ENCODE assay signal across 17 cellular contexts in the genomic region with DNA sequence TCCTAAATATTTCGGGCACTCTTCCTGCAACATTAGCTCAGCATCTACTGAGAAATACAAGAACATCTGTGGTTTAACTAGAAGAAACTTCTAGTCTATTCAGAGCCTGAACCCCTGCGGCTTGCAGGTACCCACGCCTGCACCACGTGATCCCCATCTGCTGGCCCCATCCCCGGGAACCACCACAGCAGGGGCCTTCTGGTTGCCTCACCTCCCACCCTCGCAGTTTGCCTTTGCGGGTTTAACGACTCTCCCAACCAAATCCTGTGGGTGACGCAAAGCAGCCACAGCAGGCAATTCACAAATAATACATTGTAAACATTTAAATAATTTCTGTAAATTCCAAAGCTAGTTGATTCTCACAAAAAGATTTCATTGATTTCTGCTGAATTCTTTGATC.
DNase-seq lines count a peak whose midpoint lies in the region; ATAC-seq and TF ChIP-seq lines count a peak whose summit lies in the region.
"Had no signal": no experiment of that assay in that cellular context is flagged by ENCODE, and none has a peak within 500 bp of the region (broad histone marks: within the 10 kb centered on the region; RNA-seq: fewer than 3 reads in every experiment).

No MANE protein-coding gene starts in this region.

- 58 to 65% (median 58%) methylated on average over 9 of the region's 9 CpGs for WGBS in psoas muscle, 3 donors

- DNase-seq in GM06990 (ENCODE audit: extremely low read depth, insufficient read length) = peak; percentile 18
- peak in 1 of 2 experiments; percentile 50 for DNase-seq in HL-60 (ENCODE audit: low read depth in 1 of 2, low spot score in 1 of 2)
- peak; percentile 68 for DNase-seq in activated CD8-positive, alpha-beta T cell treated with anti-CD3 and anti-CD28 coated beads for 36 hours
- peak; percentile 37 for DNase-seq in natural killer cell
- no peak for DNase-seq in cardiac septum (ENCODE audit: low spot score)
- DNase-seq in DMS79 treated with DMSO at 0.1 percent for 48 hours (lab: John Stamatoyannopoulos, UW) = no peak
- no peak for DNase-seq in HPDE6-E6E7 (ENCODE audit: extremely low spot score)
- DNase-seq in psoas muscle = no peak
- DNase-seq: activated CD4-positive, CD25-positive, alpha-beta regulatory T cell treated with anti-CD3 and anti-CD28 coated beads, Interleukin-2, amount 50 U/mL, for 72 hours; heart right ventricle; left lung; NCI-H2029 treated with DMSO at 0.1 percent for 48 hours; OCI-M1; SW 1271 had no signal

- TF ChIP-seq CTCF in GM06990 (IDR thresholded peaks at IDR 0.05; ENCODE audit: insufficient read depth, low read length, poor library complexity, severe bottlenecking) (no peak), HL-60 (IDR thresholded peaks at IDR 0.05; ENCODE audit: insufficient read depth, low read length) (no peak), natural killer cell (IDR thresholded peaks at IDR 0.05) (no peak), psoas muscle (IDR thresholded peaks at IDR 0.05) (no peak)
- TF ChIP-seq CTCF in activated CD8-positive, alpha-beta T cell treated with anti-CD3 and anti-CD28 coated beads for 36 hours (IDR thresholded peaks at IDR 0.05) = no peak

- CTCF ChIA-PET in activated CD8-positive, alpha-beta T cell treated with anti-CD3 and anti-CD28 coated beads for 36 hours (lab: Charles Lee) = no interaction called here

- H3K27ac ChIP-seq in HL-60 (replicated peaks) (peak overlapping the region; percentile 42; the same call in 1 of the 2 replicates), psoas muscle (no peak overlapping the region)
- H3K27ac ChIP-seq: epithelial cell of prostate, heart right ventricle, left lung had no signal

- H3K9me3 Mint-ChIP-seq in activated CD8-positive, alpha-beta T cell treated with anti-CD3 and anti-CD28 coated beads for 36 hours = peaks cover 6% of the 10 kb centered on the region
- no peaks in the 10 kb centered on the region for H3K9me3 Mint-ChIP-seq in natural killer cell

- H3K27me3 ChIP-seq in GM06990 (replicated peaks; ENCODE audit: control insufficient read depth, insufficient read depth, low read length) (no peaks in the 10 kb centered on the region), HL-60 (ENCODE audit: insufficient read depth, poor library complexity, severe bottlenecking) (no peaks in the 10 kb centered on the region), psoas muscle (ENCODE audit: insufficient read depth in 3 of 3, low read length in 2 of 3) (peaks cover 0 to 3% (median 0%) of the 10 kb centered on the region in 3 donors)
- H3K27me3 ChIP-seq: left lung had no signal

- no peaks in the 10 kb centered on the region for H3K9me3 ChIP-seq in psoas muscle
- H3K9me3 ChIP-seq: heart right ventricle, left lung had no signal

- H3K27ac Mint-ChIP-seq in activated CD8-positive, alpha-beta T cell treated with anti-CD3 and anti-CD28 coated beads for 36 hours = no peak overlapping the region
- H3K27ac Mint-ChIP-seq in natural killer cell = peak overlapping the region; percentile 62 to 73
- H3K27ac Mint-ChIP-seq: CD14-positive monocyte had no signal

- intact Hi-C loops in activated CD8-positive, alpha-beta T cell treated with anti-CD3 and anti-CD28 coated beads for 36 hours (cut with micrococcal nuclease) = no loop called here
- intact Hi-C loops in natural killer cell (cut with micrococcal nuclease) (no loop called here), cardiac septum (cut with DNase I) (no loop called here), psoas muscle (cut with DNase I) (no loop called here)

- no peaks in the 10 kb centered on the region for H3K36me3 Mint-ChIP-seq in activated CD8-positive, alpha-beta T cell treated with anti-CD3 and anti-CD28 coated beads for 36 hours (ENCODE audit: low read depth)
- no peaks in the 10 kb centered on the region for H3K36me3 Mint-ChIP-seq in natural killer cell
- H3K36me3 Mint-ChIP-seq: CD14-positive monocyte; naive thymus-derived CD8-positive, alpha-beta T cell had no signal

- H3K36me3 ChIP-seq in GM06990 (ENCODE audit: control insufficient read depth, insufficient read depth, low read length) (no peaks in the 10 kb centered on the region), psoas muscle (ENCODE audit: insufficient read depth in 1 of 2, low read depth in 1 of 2) (no peaks in the 10 kb centered on the region)
- H3K36me3 ChIP-seq: heart right ventricle, left lung had no signal

- H3K4me1 ChIP-seq in psoas muscle = no peaks in the 10 kb centered on the region
- H3K4me1 ChIP-seq: heart right ventricle, left lung had no signal

- H3K4me3 Mint-ChIP-seq in activated CD8-positive, alpha-beta T cell treated with anti-CD3 and anti-CD28 coated beads for 36 hours = no peak overlapping the region
- H3K4me3 Mint-ChIP-seq in natural killer cell = peak overlapping the region; percentile 71
- H3K4me3 Mint-ChIP-seq: CD14-positive monocyte had no signal

- POLR2A ChIA-PET in activated CD8-positive, alpha-beta T cell treated with anti-CD3 and anti-CD28 coated beads for 36 hours (lab: Charles Lee) = no interaction called here

- H3K4me3 ChIP-seq in GM06990 (replicated peaks; ENCODE audit: low read depth, low read length) (no peak overlapping the region), HL-60 (replicated peaks; ENCODE audit: insufficient read depth, low read length) (no peak overlapping the region), psoas muscle (no peak overlapping the region)
- H3K4me3 ChIP-seq: heart right ventricle, left lung had no signal

- H3K4me1 Mint-ChIP-seq in activated CD8-positive, alpha-beta T cell treated with anti-CD3 and anti-CD28 coated beads for 36 hours (ENCODE audit: low read depth) = peaks cover 25% of the 10 kb centered on the region
- H3K4me1 Mint-ChIP-seq in natural killer cell = peaks cover 41 to 48% of the 10 kb centered on the region in 2 donors
- H3K4me1 Mint-ChIP-seq: CD14-positive monocyte had no signal

- H3K27me3 Mint-ChIP-seq in activated CD8-positive, alpha-beta T cell treated with anti-CD3 and anti-CD28 coated beads for 36 hours = no peaks in the 10 kb centered on the region
- H3K27me3 Mint-ChIP-seq in natural killer cell (ENCODE audit: low read depth in 2 of 2) = peaks cover 0 to 5% of the 10 kb centered on the region in 2 donors

- ATAC-seq in activated CD8-positive, alpha-beta T cell treated with anti-CD3 and anti-CD28 coated beads for 36 hours = peak; percentile 68
- peak; percentile 63 to 90 (median 70) for ATAC-seq in natural killer cell
- no peak for ATAC-seq in psoas muscle
- ATAC-seq: heart right ventricle, left lung had no signal

Comparison
In these comparisons a context has a peak if more than half of its experiments do, and no peak if none do; other contexts are left out.
1. DNase-seq: peak in GM06990 (single experiment), activated CD8-positive, alpha-beta T cell treated with anti-CD3 and anti-CD28 coated beads for 36 hours (single experiment) and natural killer cell (single experiment); none in cardiac septum (single experiment), DMS79 treated with DMSO at 0.1 percent for 48 hours (single experiment), HPDE6-E6E7 (single experiment) and psoas muscle (0 of 2).
2. ATAC-seq: peak in activated CD8-positive, alpha-beta T cell treated with anti-CD3 and anti-CD28 coated beads for 36 hours (single experiment) and natural killer cell (3 of 3); none in psoas muscle (0 of 4).